ENCODE assay signal across 1 cellular context in the genomic region with DNA sequence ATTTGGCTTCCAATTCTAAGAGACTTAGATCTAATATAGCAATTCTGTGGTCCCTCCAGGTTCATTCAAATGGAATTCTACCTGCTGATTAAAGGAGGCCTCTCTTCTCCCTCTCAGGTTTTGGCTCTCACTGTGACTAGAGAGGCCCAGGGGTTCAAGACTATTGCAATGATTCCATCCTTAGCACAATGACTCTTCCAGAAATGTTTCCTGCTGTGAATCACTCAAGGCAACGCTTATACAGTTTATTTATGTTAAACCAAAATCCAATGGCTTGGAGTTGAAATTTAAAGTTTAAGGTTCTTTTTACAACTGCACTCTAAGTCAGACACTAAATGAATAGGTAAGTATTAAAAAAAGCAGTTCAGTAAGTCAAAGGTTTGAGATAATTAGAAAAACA.
TF ChIP-seq lines count a peak whose summit lies in the region.

No MANE protein-coding gene starts in this region.

TF ChIP-seq in HEK293, 187 proteins besides CTCF, POLR2A, EP300 and RAD21 (continued from another document):
- TF ChIP-seq, protein P1, sequence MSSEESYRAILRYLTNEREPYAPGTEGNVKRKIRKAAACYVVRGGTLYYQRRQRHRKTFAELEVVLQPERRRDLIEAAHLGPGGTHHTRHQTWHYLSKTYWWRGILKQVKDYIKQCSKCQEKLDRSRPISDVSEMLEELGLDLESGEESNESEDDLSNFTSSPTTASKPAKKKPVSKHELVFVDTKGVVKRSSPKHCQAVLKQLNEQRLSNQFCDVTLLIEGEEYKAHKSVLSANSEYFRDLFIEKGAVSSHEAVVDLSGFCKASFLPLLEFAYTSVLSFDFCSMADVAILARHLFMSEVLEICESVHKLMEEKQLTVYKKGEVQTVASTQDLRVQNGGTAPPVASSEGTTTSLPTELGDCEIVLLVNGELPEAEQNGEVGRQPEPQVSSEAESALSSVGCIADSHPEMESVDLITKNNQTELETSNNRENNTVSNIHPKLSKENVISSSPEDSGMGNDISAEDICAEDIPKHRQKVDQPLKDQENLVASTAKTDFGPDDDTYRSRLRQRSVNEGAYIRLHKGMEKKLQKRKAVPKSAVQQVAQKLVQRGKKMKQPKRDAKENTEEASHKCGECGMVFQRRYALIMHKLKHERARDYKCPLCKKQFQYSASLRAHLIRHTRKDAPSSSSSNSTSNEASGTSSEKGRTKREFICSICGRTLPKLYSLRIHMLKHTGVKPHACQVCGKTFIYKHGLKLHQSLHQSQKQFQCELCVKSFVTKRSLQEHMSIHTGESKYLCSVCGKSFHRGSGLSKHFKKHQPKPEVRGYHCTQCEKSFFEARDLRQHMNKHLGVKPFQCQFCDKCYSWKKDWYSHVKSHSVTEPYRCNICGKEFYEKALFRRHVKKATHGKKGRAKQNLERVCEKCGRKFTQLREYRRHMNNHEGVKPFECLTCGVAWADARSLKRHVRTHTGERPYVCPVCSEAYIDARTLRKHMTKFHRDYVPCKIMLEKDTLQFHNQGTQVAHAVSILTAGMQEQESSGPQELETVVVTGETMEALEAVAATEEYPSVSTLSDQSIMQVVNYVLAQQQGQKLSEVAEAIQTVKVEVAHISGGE (tag by site-specific recombination; conservative IDR thresholded peaks at IDR 0.05; ENCODE audit: low read depth), result no peak
- no peak for TF ChIP-seq ZFP69B (tag by site-specific recombination; IDR thresholded peaks at IDR 0.05)
- no peak for TF ChIP-seq ZNF837 (tag by site-specific recombination; IDR thresholded peaks at IDR 0.05)
- no peak for TF ChIP-seq KLF16 (tag by site-specific recombination; IDR thresholded peaks at IDR 0.05)
- no peak for TF ChIP-seq FEZF1 (tag by site-specific recombination; IDR thresholded peaks at IDR 0.05)
- no peak for TF ChIP-seq ZXDB (tag by site-specific recombination; IDR thresholded peaks at IDR 0.05)
- TF ChIP-seq ZNF561 (tag by site-specific recombination; IDR thresholded peaks at IDR 0.05; ENCODE audit: borderline replicate concordance), result no peak
